Comparison of ENCODE assay signal across 8 cellular contexts in genomic region chr1:33298623-33299277, GRCh38. TPM values are rescaled to one million over a fixed set of nuclear protein-coding genes. Genes with fewer than 3 reads are reported as not detected.
A peak's percentile ranks its signal among the peaks of the same experiment; 100 is the strongest.
DNase-seq lines count a peak whose midpoint lies in the region; ATAC-seq, FAIRE-seq and TF ChIP-seq lines count a peak whose summit lies in the region.

No MANE protein-coding gene starts in this region.

- intact Hi-C loops in ovary (cut with DNase I), result loop anchor here (5.0 to 10.0 kb wide), 4 partner anchors 69 to 169 kb away; no protein-coding TSS in a partner anchor

- H3K36me3 ChIP-seq in gastroesophageal sphincter (peaks cover 0 to 59% of the 10 kb centered on the region in 2 donors), ovary (no peaks in the 10 kb centered on the region)

- H3K27me3 ChIP-seq in gastroesophageal sphincter (no peaks in the 10 kb centered on the region), ovary (no peaks in the 10 kb centered on the region)

- H3K4me1 ChIP-seq in gastroesophageal sphincter, result peaks cover 0 to 55% (median 14%) of the 10 kb centered on the region in 3 donors
- no peaks in the 10 kb centered on the region for H3K4me1 ChIP-seq in ovary (ENCODE audit: insufficient read depth)

- 72% methylated on average over 6 of the region's 18 CpGs; no CpG with 5 or more reads in 1 of the 2 donors for WGBS in gastroesophageal sphincter (ENCODE audit: low coverage in 1 of 2), 2 donors
- 66 to 72% (median 67%) methylated on average over 17 to 18 of the region's 18 CpGs for WGBS in ovary, 3 donors

- TF ChIP-seq POLR2A in gastroesophageal sphincter (IDR thresholded peaks at IDR 0.05), result no peak
- no peak for TF ChIP-seq POLR2A in ovary (IDR thresholded peaks at IDR 0.05)

- DNase-seq in Daoy (ENCODE audit: low read depth), result peak; percentile 68
- peak; percentile 72 for DNase-seq in HTR-8/SVneo (ENCODE audit: insufficient read length, low spot score)
- peak; percentile 65 for DNase-seq in RPMI7951 (ENCODE audit: low read depth)
- DNase-seq in activated T-helper 9 cell treated with anti-CD3 and anti-CD28 coated beads, Interleukin-2, amount 50 U/mL, for 16 hours (ENCODE audit: low read depth), result peak; percentile 32
- DNase-seq in ovary, result peak; percentile 59 to 78 (median 70)
- peak; percentile 72 for DNase-seq in ureter (ENCODE audit: low spot score)

- peak; percentile 60 for ATAC-seq in gastroesophageal sphincter
- no peak for ATAC-seq in GM19397 (IDR thresholded peaks at IDR 0.05; ENCODE audit: unreplicated experiment)

- H3K27ac ChIP-seq in gastroesophageal sphincter, result peak overlapping the region in 3 of 4 donors; percentile 2 to 55 (median 29)
- H3K27ac ChIP-seq in ovary, result no peak overlapping the region

- TF ChIP-seq EP300 in gastroesophageal sphincter (IDR thresholded peaks at IDR 0.05), result no peak
- no peak for TF ChIP-seq EP300 in ovary (IDR thresholded peaks at IDR 0.05)

- peak in 3 of 4 experiments; percentile 80 to 89 (median 85) for TF ChIP-seq CTCF in gastroesophageal sphincter (IDR thresholded peaks at IDR 0.05)
- TF ChIP-seq CTCF in ovary (IDR thresholded peaks at IDR 0.05), result peak; percentile 51 to 85 (median 53)

- no peak for FAIRE-seq in HTR-8/SVneo (lab: Jason Lieb, UNC)

- H3K4me3 ChIP-seq in gastroesophageal sphincter (no peak overlapping the region), ovary (no peak overlapping the region)

- H3K9me3 ChIP-seq in gastroesophageal sphincter (no peaks in the 10 kb centered on the region), ovary (no peaks in the 10 kb centered on the region)

RNA-seq across cellular contexts. Expression of gene A3GALT2, which starts 22.1 kb away (rescaled TPM):
- total RNA-seq in Daoy (2014; rRNA removed; shearing (Covaris generic)), result not detected in 2 replicates
- not detected in 2 replicates for total RNA-seq in RPMI7951 (2014; rRNA removed; shearing (Covaris generic))
- total RNA-seq in gastroesophageal sphincter, result under 1 TPM in 1 of 4 donors, not detected in 3; 0.67 TPM
- total RNA-seq in ovary, result not detected
- not detected for polyA plus RNA-seq in ovary
- total RNA-seq in ureter, result not detected

RNA-seq across cellular contexts. Expression of gene ZNF362, which starts 42.5 kb away (rescaled TPM):
- total RNA-seq in Daoy (2014; rRNA removed; shearing (Covaris generic)), result 6.5 and 14.6 TPM in 2 replicates
- 6.6 and 8.9 TPM in 2 replicates for total RNA-seq in RPMI7951 (2014; rRNA removed; shearing (Covaris generic))
- total RNA-seq in gastroesophageal sphincter (10 to 100 TPM; 14.6 to 29.2 (median 24.1) TPM), ovary (10 to 100 TPM in 6 of 7 donors, 1 to 10 TPM in 1; 8.2 to 52.6 (median 33.6) TPM), ureter (53.7 TPM)
- 10 to 100 TPM; 13.9 to 23.0 TPM for polyA plus RNA-seq in ovary

Comparison
In these comparisons a context has a peak if more than half of its experiments do, and no peak if none do; other contexts are left out.
1. H3K27ac ChIP-seq: peak in gastroesophageal sphincter (3 of 4); none in ovary (0 of 2).
2. Peak in every context shown above with its lines, with median percentiles within 50 percentile points of each other: DNase-seq.